ENCODE assay signal across 24 cellular contexts in the genomic region with DNA sequence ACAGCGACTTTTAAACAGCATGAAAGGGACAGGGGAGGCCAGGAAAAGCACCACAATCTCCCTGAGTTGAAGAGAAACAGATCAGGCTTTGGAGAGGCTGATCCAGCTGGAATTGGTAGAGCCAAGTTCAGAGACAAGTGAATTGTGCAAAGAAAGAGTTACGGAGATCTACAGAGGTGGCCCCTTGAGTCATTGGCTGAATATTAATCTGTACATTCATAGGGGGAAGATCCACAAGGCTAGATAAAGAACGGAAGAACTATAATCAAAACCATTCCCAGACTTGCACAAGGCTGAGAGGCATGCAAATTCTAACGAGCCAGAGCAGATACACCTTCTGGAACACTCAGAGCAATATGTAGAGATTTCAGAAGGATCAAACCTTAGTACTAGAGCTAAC. TPM values are rescaled to one million over a fixed set of nuclear protein-coding genes. Genes with fewer than 3 reads are reported as not detected.
DNase-seq lines count a peak whose midpoint lies in the region; ATAC-seq and TF ChIP-seq lines count a peak whose summit lies in the region.
"Had no signal": no experiment of that assay in that cellular context is flagged by ENCODE, and none has a peak within 500 bp of the region (broad histone marks: within the 10 kb centered on the region; RNA-seq: fewer than 3 reads in every experiment).

No MANE protein-coding gene starts in this region.

- H3K36me3 Mint-ChIP-seq in T-cell: no peaks in the 10 kb centered on the region
- H3K36me3 Mint-ChIP-seq: brain; CD8-positive, alpha-beta T cell; mesothelial cell of epicardium had no signal

- no peak overlapping the region for H3K4me3 ChIP-seq in fibroblast of villous mesenchyme (ENCODE audit: low read depth, low read length)
- H3K4me3 ChIP-seq: coronary artery, gastrocnemius medialis, suprapubic skin had no signal

- H3K9me3 Mint-ChIP-seq in T-cell: peaks cover 9 to 11% (median 9%) of the 10 kb centered on the region in 3 donors
- H3K9me3 Mint-ChIP-seq: H9 had no signal

- in situ Hi-C loops in ACHN (cut with HindIII; ENCODE audit: low pct_ligation_motif_present, low pct_unique_long_range_greater_than_20kb, low sequenced_read_pairs): no loop called here

- H3K4me1 Mint-ChIP-seq in T-cell: no peaks in the 10 kb centered on the region
- H3K4me1 Mint-ChIP-seq: brain, H9, nephron progenitor cell had no signal

- POLR2A ChIA-PET in T-cell (lab: Charles Lee): no interaction called here

- peaks cover 39% of the 10 kb centered on the region in 2 donors for H3K27me3 Mint-ChIP-seq in T-cell

- no peak overlapping the region for H3K4me3 Mint-ChIP-seq in T-cell
- H3K4me3 Mint-ChIP-seq: activated naive CD8-positive, alpha-beta T cell; brain; CD8-positive, alpha-beta T cell; H9; mesothelial cell of epicardium; nephron progenitor cell had no signal

- no peak for TF ChIP-seq CTCF in fibroblast of villous mesenchyme (IDR thresholded peaks at IDR 0.05; ENCODE audit: insufficient read depth, low read depth, low read length)

- CTCF ChIA-PET in T-cell (lab: Charles Lee): no interaction called here

- peak; percentile 37 for DNase-seq in ACHN
- DNase-seq in GM03348 (ENCODE audit: low spot score): peak; percentile 80
- peak; percentile 72 for DNase-seq in amniotic epithelial cell (ENCODE audit: low read depth)
- DNase-seq in fibroblast of villous mesenchyme (ENCODE audit: low read depth): peak; percentile 81
- no peak for DNase-seq in GDM1 (lab: John Stamatoyannopoulos, UW)
- DNase-seq in T-cell: no peak
- DNase-seq: activated CD4-positive, alpha-beta T cell treated with anti-CD3 and anti-CD28 coated beads for 48 hours; CD8-positive, alpha-beta T cell; DMS79 treated with DMSO at 0.1 percent for 48 hours; gastrocnemius medialis; H9; left cardiac atrium; NCI-H524; nephron progenitor cell had no signal

- no peak for ATAC-seq in HG02798 (IDR thresholded peaks at IDR 0.05; ENCODE audit: poor library complexity, unreplicated experiment)
- no peak for ATAC-seq in T-cell (replicated peaks in 1 of 4)
- no peak for ATAC-seq in HG03175 (IDR thresholded peaks at IDR 0.05; ENCODE audit: unreplicated experiment)
- ATAC-seq: CD8-positive, alpha-beta T cell; gastrocnemius medialis; left cardiac atrium; sciatic nerve had no signal

- H3K27ac Mint-ChIP-seq in T-cell: no peak overlapping the region
- H3K27ac Mint-ChIP-seq: activated naive CD8-positive, alpha-beta T cell; brain; CD8-positive, alpha-beta T cell; H9; mesothelial cell of epicardium; nephron progenitor cell had no signal

RNA-seq across cellular contexts. Expression of a gene that starts 14.2 kb away (rescaled TPM):
- total RNA-seq in fibroblast of villous mesenchyme (0.43 and 0.97 TPM in 2 replicates), T-cell (under 1 TPM in 1 of 5 donors, not detected in 4; 0.09 TPM)
- total RNA-seq: A673; CD8-positive, alpha-beta T cell; left cardiac atrium; T-helper 1 cell treated with Interleukin-12 subunit alpha and Interleukin-12 subunit beta and Interleukin-4 antibody, amounts not matched to agents 30 ng/mL and 1 ng/mL, for 36 hours had no signal

Comparison
In these comparisons a context has a peak if more than half of its experiments do, and no peak if none do; other contexts are left out.
1. DNase-seq: peak in ACHN (single experiment), GM03348 (single experiment), amniotic epithelial cell (single experiment) and fibroblast of villous mesenchyme (single experiment); none in GDM1 (single experiment) and T-cell (0 of 34).